13 cellular contexts compared by ENCODE assay signal in genomic region chr15:56786966-56787365, GRCh38. TPM values are rescaled to one million over a fixed set of nuclear protein-coding genes. Genes with fewer than 3 reads are reported as not detected.
DNase-seq lines count a peak whose midpoint lies in the region; ATAC-seq, FAIRE-seq and TF ChIP-seq lines count a peak whose summit lies in the region.
"Had no signal": no experiment of that assay in that cellular context is flagged by ENCODE, and none has a peak within 500 bp of the region (broad histone marks: within the 10 kb centered on the region; RNA-seq: fewer than 3 reads in every experiment).

No MANE protein-coding gene starts in this region.

- FAIRE-seq in kidney (lab: Jason Lieb, UNC) = no peak

- H3K27me3 Mint-ChIP-seq in CD8-positive, alpha-beta memory T cell = peaks cover 0 to 3% of the 10 kb centered on the region in 2 donors
- no peaks in the 10 kb centered on the region for H3K27me3 Mint-ChIP-seq in neural progenitor cell (ENCODE audit: insufficient read depth, low read depth)

- no peak overlapping the region for H3K27ac ChIP-seq in CD8-positive, alpha-beta memory T cell (ENCODE audit: low read depth, low read length)
- H3K27ac ChIP-seq in neural progenitor cell = no peak overlapping the region
- no peak overlapping the region for H3K27ac ChIP-seq in kidney (ENCODE audit: low read depth in 2 of 2, low read length in 2 of 2)
- H3K27ac ChIP-seq: ascending aorta had no signal

- no peaks in the 10 kb centered on the region for H3F3A ChIP-seq in neural progenitor cell (ENCODE audit: low read depth)

- CTCF ChIA-PET in CD8-positive, alpha-beta memory T cell (lab: Charles Lee) = no interaction called here

- peaks cover 0 to 12% (median 0%) of the 10 kb centered on the region in 3 donors for H3K36me3 Mint-ChIP-seq in CD8-positive, alpha-beta memory T cell
- H3K36me3 Mint-ChIP-seq in neural progenitor cell = no peaks in the 10 kb centered on the region

- no peaks in the 10 kb centered on the region for H4K20me1 ChIP-seq in neural progenitor cell (ENCODE audit: low read depth)

- H3K9me3 ChIP-seq in CD8-positive, alpha-beta memory T cell (ENCODE audit: low read length) = no peaks in the 10 kb centered on the region
- H3K9me3 ChIP-seq in neural progenitor cell (ENCODE audit: low read depth) = no peaks in the 10 kb centered on the region
- H3K9me3 ChIP-seq in kidney (ENCODE audit: control insufficient read depth in 1 of 2, low read length in 2 of 2) = peaks cover 0 to 4% of the 10 kb centered on the region in 2 donors

- POLR2A ChIA-PET in CD8-positive, alpha-beta memory T cell (lab: Charles Lee) = no interaction called here

- intact Hi-C loops in kidney (cut with DNase I) = no loop called here

- H2AFZ ChIP-seq in neural progenitor cell (replicated peaks) = no peak overlapping the region

- DNase-seq in choroid plexus epithelial cell (ENCODE audit: low read depth) = peak; percentile 23
- no peak for DNase-seq in CD8-positive, alpha-beta memory T cell
- no peak for DNase-seq in NCI-H2029 treated with DMSO at 0.1 percent for 48 hours (lab: John Stamatoyannopoulos, UW)
- DNase-seq in neural progenitor cell (ENCODE audit: low spot score) = no peak
- DNase-seq in kidney = no peak
- DNase-seq: DMS53, NCI-H2081 treated with DMSO at 0.1 percent for 48 hours, SHP77 treated with DMSO at 0.1 percent for 48 hours had no signal

- peaks cover 8 to 11% (median 10%) of the 10 kb centered on the region in 3 donors for H3K4me1 Mint-ChIP-seq in CD8-positive, alpha-beta memory T cell
- no peaks in the 10 kb centered on the region for H3K4me1 Mint-ChIP-seq in neural progenitor cell
- H3K4me1 Mint-ChIP-seq: neural crest cell had no signal

- H3K79me2 ChIP-seq in neural progenitor cell (ENCODE audit: low read depth) = no peaks in the 10 kb centered on the region

- no peak overlapping the region for H3K4me3 ChIP-seq in choroid plexus epithelial cell (ENCODE audit: low read depth, low read length)
- H3K4me3 ChIP-seq in CD8-positive, alpha-beta memory T cell (ENCODE audit: low read length) = no peak overlapping the region
- H3K4me3 ChIP-seq in neural progenitor cell = no peak overlapping the region
- no peak overlapping the region for H3K4me3 ChIP-seq in kidney (ENCODE audit: low read length in 2 of 2)
- H3K4me3 ChIP-seq: ascending aorta had no signal

- no peak for TF ChIP-seq CTCF in choroid plexus epithelial cell (conservative IDR thresholded peaks at IDR 0.05; ENCODE audit: low read depth, low read length)
- TF ChIP-seq CTCF in neural progenitor cell (IDR thresholded peaks at IDR 0.05) = no peak
- no peak for TF ChIP-seq CTCF in kidney (IDR thresholded peaks at IDR 0.05; ENCODE audit: borderline replicate concordance, extremely low read depth, insufficient read depth)

- no peaks in the 10 kb centered on the region for H3K27me3 ChIP-seq in CD8-positive, alpha-beta memory T cell (ENCODE audit: insufficient read depth, low read length, poor library complexity, severe bottlenecking)
- H3K27me3 ChIP-seq in neural progenitor cell = no peaks in the 10 kb centered on the region
- H3K27me3 ChIP-seq: ascending aorta had no signal

- H3K9me3 Mint-ChIP-seq in CD8-positive, alpha-beta memory T cell = peaks cover 0 to 10% (median 8%) of the 10 kb centered on the region in 5 donors
- H3K9me3 Mint-ChIP-seq in neural progenitor cell = peaks cover under 1% of the 10 kb centered on the region

- H3K36me3 ChIP-seq in CD8-positive, alpha-beta memory T cell (ENCODE audit: insufficient read depth, low read length) = no peaks in the 10 kb centered on the region
- H3K36me3 ChIP-seq in neural progenitor cell (no peaks in the 10 kb centered on the region), kidney (ENCODE audit: control insufficient read depth in 1 of 2, insufficient read depth in 2 of 2, low read length in 2 of 2) (no peaks in the 10 kb centered on the region)
- H3K36me3 ChIP-seq: ascending aorta had no signal

- H3K27ac Mint-ChIP-seq in CD8-positive, alpha-beta memory T cell = no peak overlapping the region
- H3K27ac Mint-ChIP-seq in neural progenitor cell = no peak overlapping the region

- H3K4me3 Mint-ChIP-seq in CD8-positive, alpha-beta memory T cell = peak overlapping the region in 3 of 7 donors; percentile 13 to 66 (median 65)
- H3K4me3 Mint-ChIP-seq in neural progenitor cell = no peak overlapping the region
- H3K4me3 Mint-ChIP-seq: neural crest cell had no signal

- no peaks in the 10 kb centered on the region for H3K4me1 ChIP-seq in CD8-positive, alpha-beta memory T cell (ENCODE audit: insufficient read depth, low read length)
- H3K4me1 ChIP-seq in neural progenitor cell (no peaks in the 10 kb centered on the region), kidney (ENCODE audit: control insufficient read depth in 1 of 2, insufficient read depth in 1 of 2, low read depth in 1 of 2, low read length in 2 of 2) (no peaks in the 10 kb centered on the region)
- H3K4me1 ChIP-seq: ascending aorta had no signal

- H3K9ac ChIP-seq in neural progenitor cell = no peak overlapping the region
- no peak overlapping the region for H3K9ac ChIP-seq in kidney (ENCODE audit: low read length in 2 of 2)

- H3K4me2 ChIP-seq in neural progenitor cell = no peak overlapping the region

- peak; percentile 58 for ATAC-seq in GM18502 (IDR thresholded peaks at IDR 0.05; ENCODE audit: poor library complexity, unreplicated experiment)
- ATAC-seq in GM19395 (IDR thresholded peaks at IDR 0.05; ENCODE audit: unreplicated experiment) = peak; percentile 94
- peak; percentile 87 for ATAC-seq in HG03095 (IDR thresholded peaks at IDR 0.05; ENCODE audit: unreplicated experiment)

RNA-seq across cellular contexts. Expression of gene ZNF280D, which starts 53.7 kb away (rescaled TPM):
- total RNA-seq in CD8-positive, alpha-beta memory T cell = 10 to 100 TPM; 18.7 to 20.2 TPM
- 8.4 TPM for polyA plus RNA-seq in CD8-positive, alpha-beta memory T cell
- total RNA-seq in neural progenitor cell (ENCODE audit: low replicate concordance) = 3.1 and 9.9 TPM in 2 replicates
- 50.0 TPM for total RNA-seq in kidney
- polyA plus RNA-seq in kidney (ENCODE audit: insufficient read depth, low read depth, low replicate concordance) = 13.7 TPM
